ENCODE assay signal across 8 cellular contexts in genomic region chr7:104207731-104208420, GRCh38. TPM values are rescaled to one million over a fixed set of nuclear protein-coding genes. Genes with fewer than 3 reads are reported as not detected.
DNase-seq lines count a peak whose midpoint lies in the region; ATAC-seq and TF ChIP-seq lines count a peak whose summit lies in the region.

TSS of gene ORC5 (minus strand) at chr7:104208013. CDS start at chr7:104207904, 109 bp downstream.

- peak; percentile 99 for ATAC-seq in gastroesophageal sphincter

- H3K4me1 ChIP-seq in SJCRH30 (peaks cover 14% of the 10 kb centered on the region), gastroesophageal sphincter (peaks cover 3 to 36% (median 7%) of the 10 kb centered on the region in 3 donors)

- H3K4me3 ChIP-seq in SJCRH30 (peak within 1 kb of the TSS; percentile 87), gastroesophageal sphincter (peak within 1 kb of the TSS; percentile 75 to 92)

- WGBS in gastroesophageal sphincter (ENCODE audit: low coverage in 1 of 2), 2 donors: 0 to 7% methylated on average over 6 to 12 of the region's 47 CpGs

- H3K36me3 ChIP-seq in SJCRH30 (peaks cover 18% of the 10 kb centered on the region), gastroesophageal sphincter (peaks cover 0 to 11% of the 10 kb centered on the region in 2 donors)

- no peak for TF ChIP-seq CTCF in gastroesophageal sphincter (IDR thresholded peaks at IDR 0.05)

- peak; percentile 81 for DNase-seq in ELR (ENCODE audit: low read depth)
- peak; percentile 79 for DNase-seq in H4 (ENCODE audit: low spot score)
- peak; percentile 90 for DNase-seq in LoVo (ENCODE audit: low spot score)
- peak; percentile 79 to 90 for DNase-seq in SJCRH30
- peak; percentile 50 to 62 (median 52) for DNase-seq in activated naive CD4-positive, alpha-beta T cell (lab: John Stamatoyannopoulos, UW)
- peak in 54 of 56 donors; percentile 25 to 83 (median 56) for DNase-seq in nucleus accumbens (lab: John Stamatoyannopoulos, UW)
- DNase-seq in superior temporal gyrus (ENCODE audit: extremely low spot score): peak; percentile 80

- H3K27ac ChIP-seq in SJCRH30: peak within 1 kb of the TSS; percentile 69
- H3K27ac ChIP-seq in gastroesophageal sphincter: peak within 1 kb of the TSS; percentile 87 to 98 (median 90)

- H3K27me3 ChIP-seq in SJCRH30 (no peaks in the 10 kb centered on the region), gastroesophageal sphincter (no peaks in the 10 kb centered on the region)

- no peak for TF ChIP-seq EP300 in gastroesophageal sphincter (IDR thresholded peaks at IDR 0.05)

- TF ChIP-seq POLR2A in gastroesophageal sphincter (IDR thresholded peaks at IDR 0.05): peak; percentile 79 to 82

- H3K9me3 ChIP-seq in SJCRH30 (replicated peaks): no peaks in the 10 kb centered on the region; the same call in 1 of the 2 replicates
- no peaks in the 10 kb centered on the region for H3K9me3 ChIP-seq in gastroesophageal sphincter

RNA-seq across cellular contexts. Expression of gene ORC5, which starts in this region (rescaled TPM):
- 25.2 and 39.0 TPM in 2 replicates for total RNA-seq in H4 (2014; rRNA removed; shearing (Covaris generic))
- 55.5 and 77.1 TPM in 2 replicates for total RNA-seq in SJCRH30 (2014; rRNA removed; shearing (Covaris generic))
- 10 to 100 TPM; 18.3 to 45.3 (median 30.3) TPM for total RNA-seq in gastroesophageal sphincter

Comparison
In these comparisons a context has a peak if more than half of its experiments do, and no peak if none do; other contexts are left out.
1. Peak in every context shown above with its lines: DNase-seq, ATAC-seq, H3K4me3 ChIP-seq and H3K27ac ChIP-seq.